In genomic region chr15:42890161-42890913, GRCh38 we compare ENCODE assay signal across 11 cellular contexts. TPM values are rescaled to one million over a fixed set of nuclear protein-coding genes. Genes with fewer than 3 reads are reported as not detected.
DNase-seq lines count a peak whose midpoint lies in the region; ATAC-seq, FAIRE-seq and TF ChIP-seq lines count a peak whose summit lies in the region.
"Had no signal": no experiment of that assay in that cellular context is flagged by ENCODE, and none has a peak within 500 bp of the region (broad histone marks: within the 10 kb centered on the region; RNA-seq: fewer than 3 reads in every experiment).

No MANE protein-coding gene starts in this region.

- peak overlapping the region; percentile 76 for H3K9ac ChIP-seq in endothelial cell of umbilical vein (replicated peaks; ENCODE audit: extremely low read depth, insufficient read depth, low read length)
- H3K9ac ChIP-seq: neural progenitor cell had no signal

- in situ Hi-C loops in Caki2 (cut with HindIII; ENCODE audit: low pct_unique_long_range_greater_than_20kb, low sequenced_read_pairs): no loop called here

- H3K4me1 Mint-ChIP-seq in activated CD8-positive, alpha-beta memory T cell treated with anti-CD3 and anti-CD28 coated beads, Interleukin-2, amount 10 ng/mL, durations not matched to agents 7 days and 5 days: no peaks in the 10 kb centered on the region
- H3K4me1 Mint-ChIP-seq in activated CD4-positive, alpha-beta T cell treated with anti-CD3 and anti-CD28 coated beads, Interleukin-2, amount 10 ng/mL, durations not matched to agents 24 days and 14 days: peaks cover 1% of the 10 kb centered on the region
- H3K4me1 Mint-ChIP-seq: neural progenitor cell had no signal

- WGBS in lung, 2 donors: 78 to 82% methylated on average over 2 of the region's 2 CpGs

- H3K4me3 ChIP-seq in MG63: no peak overlapping the region
- no peak overlapping the region for H3K4me3 ChIP-seq in endothelial cell of umbilical vein (replicated peaks in 1 of 3; ENCODE audit: insufficient read depth in 1 of 3, low read depth in 1 of 3, low read length in 3 of 3)
- no peak overlapping the region for H3K4me3 ChIP-seq in lung
- H3K4me3 ChIP-seq: neural progenitor cell had no signal

- H3K4me1 ChIP-seq in endothelial cell of umbilical vein (ENCODE audit: control insufficient read depth, extremely low read depth, insufficient read depth, low read length): peaks cover 20% of the 10 kb centered on the region
- peaks cover 0 to 2% of the 10 kb centered on the region in 2 donors for H3K4me1 ChIP-seq in lung (ENCODE audit: control insufficient read depth in 2 of 2, insufficient read depth in 2 of 2, low read length in 2 of 2)
- H3K4me1 ChIP-seq: neural progenitor cell had no signal

- peak; percentile 88 for DNase-seq in Caki2 (ENCODE audit: low read depth)
- peak; percentile 30 for DNase-seq in MG63
- peak; percentile 90 for DNase-seq in endothelial cell of umbilical vein (ENCODE audit: low read depth, low spot score)
- no peak for DNase-seq in lung (ENCODE audit: low spot score)
- DNase-seq in 8988T: no peak
- no peak for DNase-seq in activated CD8-positive, alpha-beta memory T cell treated with anti-CD3 and anti-CD28 coated beads, Interleukin-2, amount 10 ng/mL, durations not matched to agents 7 days and 5 days
- no peak for DNase-seq in activated CD4-positive, alpha-beta T cell treated with anti-CD3 and anti-CD28 coated beads, Interleukin-2, amount 10 ng/mL, durations not matched to agents 24 days and 14 days
- DNase-seq: activated CD4-positive, CD25-positive, alpha-beta regulatory T cell had no signal

- TSS peak; percentile 92 for BruUV-seq in endothelial cell of umbilical vein (replicated peaks; lab: Mats Ljungman, UMichigan)

- H3K9me3 Mint-ChIP-seq in activated CD8-positive, alpha-beta memory T cell treated with anti-CD3 and anti-CD28 coated beads, Interleukin-2, amount 10 ng/mL, durations not matched to agents 7 days and 5 days (ENCODE audit: low read depth): peaks cover 5% of the 10 kb centered on the region
- H3K9me3 Mint-ChIP-seq in activated CD4-positive, alpha-beta T cell treated with anti-CD3 and anti-CD28 coated beads, Interleukin-2, amount 10 ng/mL, durations not matched to agents 24 days and 14 days: peaks cover 5% of the 10 kb centered on the region

- no peak for TF ChIP-seq POLR2A in endothelial cell of umbilical vein (IDR thresholded peaks at IDR 0.05; ENCODE audit: low read depth, low read length)

- CTCF ChIA-PET in endothelial cell of umbilical vein (lab: Charles Lee): interaction anchor here (1.1 to 1.2 kb wide), 2 partner anchors 11 to 36 kb away, joined by 4 to 5 read pairs; no protein-coding TSS in a partner anchor
- CTCF ChIA-PET in activated CD8-positive, alpha-beta memory T cell treated with anti-CD3 and anti-CD28 coated beads, Interleukin-2, amount 10 ng/mL, durations not matched to agents 7 days and 5 days (lab: Charles Lee): no interaction called here

- TF ChIP-seq CTCF in endothelial cell of umbilical vein (IDR thresholded peaks at IDR 0.05; ENCODE audit: extremely low read depth in 1 of 2, insufficient read depth in 1 of 2, low read depth in 1 of 2, low read length in 2 of 2): no peak
- no peak for TF ChIP-seq CTCF in lung (IDR thresholded peaks at IDR 0.05; ENCODE audit: control extremely low read depth, extremely low read depth)

- H3K27me3 ChIP-seq in MG63: no peaks in the 10 kb centered on the region
- no peaks in the 10 kb centered on the region for H3K27me3 ChIP-seq in endothelial cell of umbilical vein (ENCODE audit: control insufficient read depth in 2 of 2, insufficient read depth in 2 of 2, low read length in 2 of 2)
- no peaks in the 10 kb centered on the region for H3K27me3 ChIP-seq in lung (ENCODE audit: control insufficient read depth, insufficient read depth)
- H3K27me3 ChIP-seq: neural progenitor cell had no signal

- H4K20me1 ChIP-seq in endothelial cell of umbilical vein (replicated peaks; ENCODE audit: control insufficient read depth, extremely low read depth, insufficient read depth, low read length): no peaks in the 10 kb centered on the region

- dilution Hi-C loops in endothelial cell of umbilical vein (cut with MboI; ENCODE audit: extremely low pct_ligation_motif_present, low sequenced_read_pairs): no loop called here

- peak overlapping the region; percentile 97 for H3K27ac ChIP-seq in endothelial cell of umbilical vein (ENCODE audit: insufficient read depth, low read depth, low read length)
- H3K27ac ChIP-seq in lung (ENCODE audit: low read depth in 1 of 2, low read length in 1 of 2): no peak overlapping the region
- H3K27ac ChIP-seq: neural progenitor cell had no signal

- peak overlapping the region; percentile 62 for H2AFZ ChIP-seq in endothelial cell of umbilical vein (ENCODE audit: low read depth, low read length)
- H2AFZ ChIP-seq: neural progenitor cell had no signal

- FAIRE-seq in endothelial cell of umbilical vein (lab: Jason Lieb, UNC): peak; percentile 90

- no peaks in the 10 kb centered on the region for H3K36me3 ChIP-seq in MG63
- no peaks in the 10 kb centered on the region for H3K36me3 ChIP-seq in endothelial cell of umbilical vein (ENCODE audit: control insufficient read depth in 2 of 2, extremely low read depth in 1 of 2, insufficient read depth in 2 of 2, low read length in 2 of 2)
- H3K36me3 ChIP-seq in lung (ENCODE audit: control insufficient read depth in 2 of 2, insufficient read depth in 2 of 2, low read length in 2 of 2): no peaks in the 10 kb centered on the region

- H3K36me3 Mint-ChIP-seq in activated CD8-positive, alpha-beta memory T cell treated with anti-CD3 and anti-CD28 coated beads, Interleukin-2, amount 10 ng/mL, durations not matched to agents 7 days and 5 days: peaks cover 12% of the 10 kb centered on the region
- peaks cover 11% of the 10 kb centered on the region for H3K36me3 Mint-ChIP-seq in activated CD4-positive, alpha-beta T cell treated with anti-CD3 and anti-CD28 coated beads, Interleukin-2, amount 10 ng/mL, durations not matched to agents 24 days and 14 days (ENCODE audit: low read depth)

- H3K9me1 ChIP-seq in endothelial cell of umbilical vein (replicated peaks; ENCODE audit: control insufficient read depth, extremely low read depth, insufficient read depth, low read length): no peaks in the 10 kb centered on the region

- H3K79me2 ChIP-seq in endothelial cell of umbilical vein (ENCODE audit: control insufficient read depth, insufficient read depth, low read length): peaks cover 4% of the 10 kb centered on the region

- H3K4me2 ChIP-seq in endothelial cell of umbilical vein (ENCODE audit: insufficient read depth, low read length): peak overlapping the region; percentile 89
- H3K4me2 ChIP-seq: neural progenitor cell had no signal

- H3K4me3 Mint-ChIP-seq in activated CD8-positive, alpha-beta memory T cell treated with anti-CD3 and anti-CD28 coated beads, Interleukin-2, amount 10 ng/mL, durations not matched to agents 7 days and 5 days: no peak overlapping the region
- no peak overlapping the region for H3K4me3 Mint-ChIP-seq in activated CD4-positive, alpha-beta T cell treated with anti-CD3 and anti-CD28 coated beads, Interleukin-2, amount 10 ng/mL, durations not matched to agents 24 days and 14 days
- H3K4me3 Mint-ChIP-seq: activated naive CD4-positive, alpha-beta T cell treated with anti-CD3 and anti-CD28 coated beads, Interleukin-2, amount 50 U/mL, for 24 hours; neural progenitor cell had no signal

- ATAC-seq in lung (ENCODE audit: insufficient read depth, low FRiP score) (peak; percentile 66), HG03139 (IDR thresholded peaks at IDR 0.05; ENCODE audit: unreplicated experiment) (no peak)
- ATAC-seq in activated CD8-positive, alpha-beta memory T cell treated with anti-CD3 and anti-CD28 coated beads, Interleukin-2, amount 10 ng/mL, durations not matched to agents 7 days and 5 days: no peak

- H3K27me3 Mint-ChIP-seq in activated CD8-positive, alpha-beta memory T cell treated with anti-CD3 and anti-CD28 coated beads, Interleukin-2, amount 10 ng/mL, durations not matched to agents 7 days and 5 days: no peaks in the 10 kb centered on the region
- H3K27me3 Mint-ChIP-seq in activated CD4-positive, alpha-beta T cell treated with anti-CD3 and anti-CD28 coated beads, Interleukin-2, amount 10 ng/mL, durations not matched to agents 24 days and 14 days: no peaks in the 10 kb centered on the region
- H3K27me3 Mint-ChIP-seq: activated naive CD4-positive, alpha-beta T cell treated with anti-CD3 and anti-CD28 coated beads, Interleukin-2, amount 50 U/mL, for 24 hours had no signal

- POLR2A ChIA-PET in endothelial cell of umbilical vein (lab: Charles Lee): no interaction called here

- no peaks in the 10 kb centered on the region for H3K9me3 ChIP-seq in MG63
- H3K9me3 ChIP-seq in endothelial cell of umbilical vein (replicated peaks; ENCODE audit: control insufficient read depth, insufficient read depth, low read length): no peaks in the 10 kb centered on the region
- no peaks in the 10 kb centered on the region for H3K9me3 ChIP-seq in lung (ENCODE audit: control insufficient read depth in 2 of 2, insufficient read depth in 1 of 2, low read length in 1 of 2)

- H3K27ac Mint-ChIP-seq in activated CD8-positive, alpha-beta memory T cell treated with anti-CD3 and anti-CD28 coated beads, Interleukin-2, amount 10 ng/mL, durations not matched to agents 7 days and 5 days: no peak overlapping the region
- no peak overlapping the region for H3K27ac Mint-ChIP-seq in activated CD4-positive, alpha-beta T cell treated with anti-CD3 and anti-CD28 coated beads, Interleukin-2, amount 10 ng/mL, durations not matched to agents 24 days and 14 days
- H3K27ac Mint-ChIP-seq: activated naive CD4-positive, alpha-beta T cell treated with anti-CD3 and anti-CD28 coated beads, Interleukin-2, amount 50 U/mL, for 24 hours; neural progenitor cell had no signal

- intact Hi-C loops in endothelial cell of umbilical vein (cut with micrococcal nuclease): loop anchor here (2.0 kb wide), 1 partner anchor 30 kb away; the partner anchor contains the start of gene TTBK2
- intact Hi-C loops in activated CD4-positive, alpha-beta T cell treated with anti-CD3 and anti-CD28 coated beads, Interleukin-2, amount 10 ng/mL, durations not matched to agents 24 days and 14 days (cut with micrococcal nuclease): no loop called here

RNA-seq across cellular contexts. Expression of gene TTBK2, which starts 30.2 kb away (rescaled TPM):
- total RNA-seq in Caki2 (2014; rRNA removed; shearing (Covaris generic); ENCODE audit: low replicate concordance): 7.4 and 10.6 TPM in 2 replicates
- total RNA-seq in MG63 (2014; rRNA removed; shearing (Covaris generic); ENCODE audit: low replicate concordance): 2.4 and 4.8 TPM in 2 replicates
- 16.9 and 17.1 TPM in 2 replicates for total RNA-seq in endothelial cell of umbilical vein
- 3.5 and 4.4 TPM in 2 replicates for polyA plus RNA-seq in endothelial cell of umbilical vein
- polyA plus RNA-seq in endothelial cell of umbilical vein (2011; cell fraction: cytosol; rRNA removed): 3.6 and 4.6 TPM in 2 replicates
- 13.2 and 15.2 TPM in 2 replicates for polyA plus RNA-seq in endothelial cell of umbilical vein (2011; cell fraction: nucleus; rRNA removed)
- polyA plus RNA-seq in endothelial cell of umbilical vein (2012): 5.7 and 6.3 TPM in 2 replicates
- 17.5 and 26.5 TPM in 2 replicates for polyA minus RNA-seq in endothelial cell of umbilical vein
- polyA minus RNA-seq in endothelial cell of umbilical vein (2011; cell fraction: cytosol; rRNA and poly(A)+ RNA removed): 6.3 TPM
- polyA minus RNA-seq in endothelial cell of umbilical vein (2011; cell fraction: nucleus; rRNA and poly(A)+ RNA removed): 13.3 and 17.1 TPM in 2 replicates
- total RNA-seq in lung: 10 to 100 TPM; 16.0 to 27.5 TPM
- 1 to 10 TPM; 2.5 to 2.9 TPM for polyA plus RNA-seq in lung
- 10 to 100 TPM; 12.9 to 20.0 TPM for total RNA-seq in activated CD8-positive, alpha-beta memory T cell treated with anti-CD3 and anti-CD28 coated beads, Interleukin-2, amount 10 ng/mL, durations not matched to agents 7 days and 5 days
- 10.2 and 11.3 TPM in 2 replicates for total RNA-seq in activated CD4-positive, alpha-beta T cell treated with anti-CD3 and anti-CD28 coated beads, Interleukin-2, amount 10 ng/mL, durations not matched to agents 24 days and 14 days

Comparison
In these comparisons a context has a peak if more than half of its experiments do, and no peak if none do; other contexts are left out.
1. DNase-seq: peak in Caki2 (single experiment), MG63 (single experiment) and endothelial cell of umbilical vein (single experiment); none in lung (single experiment), 8988T (single experiment), activated CD8-positive, alpha-beta memory T cell treated with anti-CD3 and anti-CD28 coated beads, Interleukin-2, amount 10 ng/mL, durations not matched to agents 7 days and 5 days (single experiment) and activated CD4-positive, alpha-beta T cell treated with anti-CD3 and anti-CD28 coated beads, Interleukin-2, amount 10 ng/mL, durations not matched to agents 24 days and 14 days (single experiment).